25 cellular contexts compared by ENCODE assay signal in the genomic region with DNA sequence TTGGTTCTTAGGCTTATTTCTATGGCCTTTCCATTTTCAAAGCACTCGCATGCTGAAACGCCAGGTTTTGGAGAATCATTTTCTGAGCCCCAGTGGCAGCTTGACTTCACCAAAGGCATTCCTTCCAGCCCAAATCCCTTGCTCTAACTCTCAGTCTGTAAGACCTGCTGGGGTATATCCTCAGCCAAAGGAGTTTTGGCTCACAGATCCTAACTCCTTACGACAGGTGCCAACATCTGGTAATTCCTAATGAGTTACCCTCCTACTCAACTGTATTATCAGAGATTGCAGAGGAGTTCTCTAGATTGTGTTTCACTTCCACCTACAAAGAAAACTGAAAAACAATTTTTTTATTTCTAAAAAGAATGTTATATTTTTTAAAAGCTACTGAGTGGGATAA.
DNase-seq lines count a peak whose midpoint lies in the region; ATAC-seq and TF ChIP-seq lines count a peak whose summit lies in the region.
"Had no signal": no experiment of that assay in that cellular context is flagged by ENCODE, and none has a peak within 500 bp of the region (broad histone marks: within the 10 kb centered on the region; RNA-seq: fewer than 3 reads in every experiment).

No MANE protein-coding gene starts in this region.

- ATAC-seq in HG03139 (IDR thresholded peaks at IDR 0.05; ENCODE audit: unreplicated experiment) (no peak), HG03460 (IDR thresholded peaks at IDR 0.05; ENCODE audit: unreplicated experiment) (no peak)
- ATAC-seq: A549; CD8-positive, alpha-beta T cell; GM12878 had no signal

- H3K27ac ChIP-seq in OCI-LY3 (ENCODE audit: low read length), result no peak overlapping the region
- no peak overlapping the region for H3K27ac ChIP-seq in neural progenitor cell
- H3K27ac ChIP-seq: 22Rv1; BLaER1 treated with 17β-estradiol and CSF1 and Interleukin-3, amounts not matched to agents 10 nM and 100 nM; C4-2B had no signal

- H3K4me1 ChIP-seq in OCI-LY3 (ENCODE audit: low read length) (peaks cover 18% of the 10 kb centered on the region), neural progenitor cell (peaks cover 21% of the 10 kb centered on the region)
- H3K4me1 ChIP-seq: BLaER1 treated with 17β-estradiol and CSF1 and Interleukin-3, amounts not matched to agents 10 nM and 100 nM; Caco-2 had no signal

- no peak overlapping the region for H3K9ac ChIP-seq in OCI-LY3 (ENCODE audit: low read length)
- H3K9ac ChIP-seq in neural progenitor cell, result no peak overlapping the region
- H3K9ac ChIP-seq: BLaER1 treated with 17β-estradiol and CSF1 and Interleukin-3, amounts not matched to agents 10 nM and 100 nM had no signal

- H3K4me1 Mint-ChIP-seq in activated CD4-positive, alpha-beta T cell treated with anti-CD3 and anti-CD28 coated beads, Interleukin-2, amount 10 ng/mL, durations not matched to agents 24 days and 14 days, result no peaks in the 10 kb centered on the region
- no peaks in the 10 kb centered on the region for H3K4me1 Mint-ChIP-seq in neural progenitor cell
- H3K4me1 Mint-ChIP-seq: B cell had no signal

- no peak overlapping the region for H2AFZ ChIP-seq in OCI-LY3 (ENCODE audit: low read depth, low read length)
- H2AFZ ChIP-seq in neural progenitor cell (replicated peaks), result no peak overlapping the region

- intact Hi-C loops in activated CD4-positive, alpha-beta T cell treated with anti-CD3 and anti-CD28 coated beads, Interleukin-2, amount 10 ng/mL, durations not matched to agents 24 days and 14 days (cut with micrococcal nuclease), result no loop called here
- intact Hi-C loops in posterior vena cava (cut with DNase I), result no loop called here

- no peaks in the 10 kb centered on the region for H3K36me3 Mint-ChIP-seq in activated CD4-positive, alpha-beta T cell treated with anti-CD3 and anti-CD28 coated beads, Interleukin-2, amount 10 ng/mL, durations not matched to agents 24 days and 14 days (ENCODE audit: low read depth)
- H3K36me3 Mint-ChIP-seq in neural progenitor cell, result no peaks in the 10 kb centered on the region
- H3K36me3 Mint-ChIP-seq: CD8-positive, alpha-beta T cell had no signal

- H3K4me2 ChIP-seq in OCI-LY3 (ENCODE audit: low read length) (0 out of 2 replicates have a peak overlapping the region, but pooled peaks have one; percentile 7), neural progenitor cell (no peak overlapping the region)
- H3K4me2 ChIP-seq: BLaER1 treated with 17β-estradiol and CSF1 and Interleukin-3, amounts not matched to agents 10 nM and 100 nM had no signal

- peaks cover 18% of the 10 kb centered on the region for H3K27me3 ChIP-seq in OCI-LY3 (ENCODE audit: low read depth, low read length)
- no peaks in the 10 kb centered on the region for H3K27me3 ChIP-seq in neural progenitor cell
- H3K27me3 ChIP-seq: BLaER1 treated with 17β-estradiol and CSF1 and Interleukin-3, amounts not matched to agents 10 nM and 100 nM had no signal

- H3K36me3 ChIP-seq in OCI-LY3 (replicated peaks; ENCODE audit: low read depth, low read length) (no peaks in the 10 kb centered on the region), neural progenitor cell (no peaks in the 10 kb centered on the region)
- H3K36me3 ChIP-seq: BLaER1 treated with 17β-estradiol and CSF1 and Interleukin-3, amounts not matched to agents 10 nM and 100 nM had no signal

- H3K9me3 ChIP-seq in OCI-LY3 (ENCODE audit: insufficient read depth, low read length), result no peaks in the 10 kb centered on the region
- no peaks in the 10 kb centered on the region for H3K9me3 ChIP-seq in neural progenitor cell (ENCODE audit: low read depth)
- H3K9me3 ChIP-seq: A549; BLaER1 treated with 17β-estradiol and CSF1 and Interleukin-3, amounts not matched to agents 10 nM and 100 nM; Caco-2 had no signal

- H3K27ac Mint-ChIP-seq in activated CD4-positive, alpha-beta T cell treated with anti-CD3 and anti-CD28 coated beads, Interleukin-2, amount 10 ng/mL, durations not matched to agents 24 days and 14 days, result no peak overlapping the region
- H3K27ac Mint-ChIP-seq in neural progenitor cell, result no peak overlapping the region
- H3K27ac Mint-ChIP-seq: B cell; CD4-positive, alpha-beta T cell; CD8-positive, alpha-beta T cell had no signal

- H3K9me3 Mint-ChIP-seq in activated CD4-positive, alpha-beta T cell treated with anti-CD3 and anti-CD28 coated beads, Interleukin-2, amount 10 ng/mL, durations not matched to agents 24 days and 14 days, result no peaks in the 10 kb centered on the region
- H3K9me3 Mint-ChIP-seq in neural progenitor cell, result no peaks in the 10 kb centered on the region
- H3K9me3 Mint-ChIP-seq: CD4-positive, alpha-beta T cell; CD8-positive, alpha-beta T cell had no signal

- no peaks in the 10 kb centered on the region for H3F3A ChIP-seq in neural progenitor cell (ENCODE audit: low read depth)

- TF ChIP-seq CTCF in OCI-LY3 (IDR thresholded peaks at IDR 0.05; ENCODE audit: low read depth, low read length) (no peak), neural progenitor cell (IDR thresholded peaks at IDR 0.05) (no peak)

- H3K4me3 Mint-ChIP-seq in activated CD4-positive, alpha-beta T cell treated with anti-CD3 and anti-CD28 coated beads, Interleukin-2, amount 10 ng/mL, durations not matched to agents 24 days and 14 days, result no peak overlapping the region
- no peak overlapping the region for H3K4me3 Mint-ChIP-seq in neural progenitor cell
- H3K4me3 Mint-ChIP-seq: B cell; CD4-positive, alpha-beta T cell; CD8-positive, alpha-beta T cell had no signal

- H3K79me2 ChIP-seq in OCI-LY3 (ENCODE audit: low read length), result no peaks in the 10 kb centered on the region
- H3K79me2 ChIP-seq in neural progenitor cell (ENCODE audit: low read depth), result no peaks in the 10 kb centered on the region

- H3K4me3 ChIP-seq in OCI-LY3 (ENCODE audit: low read length) (no peak overlapping the region), neural progenitor cell (no peak overlapping the region)
- H3K4me3 ChIP-seq: A549; BLaER1 treated with 17β-estradiol and CSF1 and Interleukin-3, amounts not matched to agents 10 nM and 100 nM; GM12878 had no signal

- peaks cover 34% of the 10 kb centered on the region for H3K27me3 Mint-ChIP-seq in activated CD4-positive, alpha-beta T cell treated with anti-CD3 and anti-CD28 coated beads, Interleukin-2, amount 10 ng/mL, durations not matched to agents 24 days and 14 days
- no peaks in the 10 kb centered on the region for H3K27me3 Mint-ChIP-seq in neural progenitor cell (ENCODE audit: insufficient read depth, low read depth)
- H3K27me3 Mint-ChIP-seq: CD4-positive, alpha-beta T cell had no signal

- H4K20me1 ChIP-seq in OCI-LY3 (ENCODE audit: insufficient read depth, low read length) (no peaks in the 10 kb centered on the region), neural progenitor cell (ENCODE audit: low read depth) (no peaks in the 10 kb centered on the region)
- H4K20me1 ChIP-seq: BLaER1 treated with 17β-estradiol and CSF1 and Interleukin-3, amounts not matched to agents 10 nM and 100 nM had no signal

- DNase-seq in activated CD4-positive, alpha-beta T cell treated with anti-CD3 and anti-CD28 coated beads, Interleukin-2, amount 10 ng/mL, durations not matched to agents 24 days and 14 days, result peak; percentile 33
- no peak for DNase-seq in activated CD4-positive, alpha-beta T cell treated with anti-CD3 and anti-CD28 coated beads for 48 hours
- DNase-seq in neural progenitor cell (ENCODE audit: low spot score) (peak; percentile 40), posterior vena cava (ENCODE audit: low spot score) (no peak)
- DNase-seq: AML-193; Caco-2; Calu3; CD4-positive, alpha-beta T cell; CD8-positive, alpha-beta T cell; DMS 273 treated with DMSO at 0.1 percent for 48 hours; DMS153; DMS53; DMS79; DND-41; EL; GDM1 had no signal

Comparison
In these comparisons a context has a peak if more than half of its experiments do, and no peak if none do; other contexts are left out.
1. DNase-seq: peak in activated CD4-positive, alpha-beta T cell treated with anti-CD3 and anti-CD28 coated beads, Interleukin-2, amount 10 ng/mL, durations not matched to agents 24 days and 14 days (single experiment) and neural progenitor cell (single experiment); none in activated CD4-positive, alpha-beta T cell treated with anti-CD3 and anti-CD28 coated beads for 48 hours (single experiment) and posterior vena cava (single experiment).